9 cellular contexts compared by ENCODE assay signal in genomic region chr19:40424637-40425449, GRCh38. TPM values are rescaled to one million over a fixed set of nuclear protein-coding genes. Genes with fewer than 3 reads are reported as not detected.
A peak's percentile ranks its signal among the peaks of the same experiment; 100 is the strongest.
DNase-seq lines count a peak whose midpoint lies in the region; ATAC-seq and TF ChIP-seq lines count a peak whose summit lies in the region.
"Had no signal": no experiment of that assay in that cellular context is flagged by ENCODE, and none has a peak within 500 bp of the region (broad histone marks: within the 10 kb centered on the region; RNA-seq: fewer than 3 reads in every experiment).

No MANE protein-coding gene starts in this region.

- H3K9ac ChIP-seq in Loucy (ENCODE audit: low read depth, low read length, poor library complexity, severe bottlenecking) (peak overlapping the region; percentile 85), liver (ENCODE audit: low read depth in 1 of 2, low read length in 2 of 2) (peak overlapping the region; percentile 76 to 87)

- H3K4me2 ChIP-seq in Loucy (ENCODE audit: low read depth, low read length, poor library complexity, severe bottlenecking) = peak overlapping the region; percentile 99

- H4K20me1 ChIP-seq in Loucy (ENCODE audit: insufficient read depth, low read length, poor library complexity, severe bottlenecking) = no peaks in the 10 kb centered on the region

- TF ChIP-seq CTCF in Loucy (conservative IDR thresholded peaks at IDR 0.05; ENCODE audit: low read length) (no peak), breast epithelium (IDR thresholded peaks at IDR 0.05) (no peak), liver (IDR thresholded peaks at IDR 0.05; ENCODE audit: low read depth, low read length, missing input control) (no peak), testis (IDR thresholded peaks at IDR 0.05) (no peak)

- H3K4me3 ChIP-seq in Loucy (ENCODE audit: low read length, poor library complexity, severe bottlenecking) = peak overlapping the region; percentile 88
- peak overlapping the region; percentile 65 to 91 (median 84) for H3K4me3 ChIP-seq in breast epithelium
- peak overlapping the region; percentile 53 to 82 (median 74) for H3K4me3 ChIP-seq in liver (ENCODE audit: low read depth in 1 of 3, low read length in 3 of 3)
- H3K4me3 ChIP-seq in testis = peak overlapping the region; percentile 85 to 96

- peak overlapping the region; percentile 97 to 99 for H3K27ac ChIP-seq in breast epithelium
- peak overlapping the region; percentile 88 to 95 for H3K27ac ChIP-seq in liver (ENCODE audit: low read depth in 1 of 2, low read length in 2 of 2)
- peak overlapping the region; percentile 97 to 100 for H3K27ac ChIP-seq in testis

- TF ChIP-seq RAD21 in liver (IDR thresholded peaks at IDR 0.05) = no peak

- DNase-seq in EL (peak; percentile 41), breast epithelium (ENCODE audit: low spot score in 2 of 2) (no peak), testis (peak; percentile 46), pons (ENCODE audit: low spot score) (no peak)
- DNase-seq in activated CD4-positive, alpha-beta T cell treated with anti-CD3 and anti-CD28 coated beads for 48 hours = no peak

- no peak for ATAC-seq in HG02763 (IDR thresholded peaks at IDR 0.05; ENCODE audit: unreplicated experiment)

- H3K36me3 ChIP-seq in Loucy (ENCODE audit: insufficient read depth, low read length) = no peaks in the 10 kb centered on the region
- H3K36me3 ChIP-seq in breast epithelium = no peaks in the 10 kb centered on the region
- H3K36me3 ChIP-seq in liver (ENCODE audit: control insufficient read depth in 4 of 4, insufficient read depth in 3 of 4, low read depth in 1 of 4, low read length in 3 of 4) = peaks cover 2 to 5% (median 4%) of the 10 kb centered on the region in 4 donors
- no peaks in the 10 kb centered on the region for H3K36me3 ChIP-seq in testis (ENCODE audit: low read depth, missing control alignments)

- H3K9me2 ChIP-seq in Loucy (replicated peaks; ENCODE audit: low read depth, low read length) = no peaks in the 10 kb centered on the region

- H3K79me2 ChIP-seq in Loucy (ENCODE audit: insufficient read depth, low read length) = peaks cover 7% of the 10 kb centered on the region; the same call in 1 of the 2 replicates

- WGBS in liver = 3% methylated on average over 28 of the region's 28 CpGs
- 1 to 2% methylated on average over 16 to 20 of the region's 28 CpGs for WGBS in testis, 2 donors

- H2AFZ ChIP-seq in Loucy (ENCODE audit: low read length) = peak overlapping the region; percentile 93

- H3K27me3 ChIP-seq in Loucy (ENCODE audit: insufficient read depth, low read length, poor library complexity, severe bottlenecking) (no peaks in the 10 kb centered on the region), breast epithelium (no peaks in the 10 kb centered on the region), liver (ENCODE audit: control insufficient read depth in 4 of 4, insufficient read depth in 4 of 4, low read length in 3 of 4) (no peaks in the 10 kb centered on the region), testis (no peaks in the 10 kb centered on the region)

- H3K9me3 ChIP-seq in Loucy (ENCODE audit: insufficient read depth, low read depth, low read length) (no peaks in the 10 kb centered on the region), breast epithelium (no peaks in the 10 kb centered on the region), liver (ENCODE audit: control insufficient read depth in 4 of 4, low read length in 3 of 4) (no peaks in the 10 kb centered on the region), testis (no peaks in the 10 kb centered on the region)

- TF ChIP-seq POLR2A in breast epithelium (IDR thresholded peaks at IDR 0.05) (no peak), testis (IDR thresholded peaks at IDR 0.05) (no peak)

- H3F3A ChIP-seq in Loucy (ENCODE audit: low read depth) = no peaks in the 10 kb centered on the region

- peaks cover 16% of the 10 kb centered on the region for H3K4me1 ChIP-seq in Loucy (ENCODE audit: insufficient read depth, low read length, poor library complexity, severe bottlenecking)
- peaks cover 6 to 16% of the 10 kb centered on the region in 2 donors for H3K4me1 ChIP-seq in breast epithelium
- H3K4me1 ChIP-seq in liver (ENCODE audit: control insufficient read depth in 4 of 4, insufficient read depth in 4 of 4, low read length in 3 of 4) = peaks cover 0 to 16% (median 10%) of the 10 kb centered on the region in 4 donors
- peaks cover 17% of the 10 kb centered on the region for H3K4me1 ChIP-seq in testis

- intact Hi-C loops in breast epithelium (cut with DNase I; ENCODE audit: low total_unique reads) = no loop called here
- intact Hi-C loops in testis (cut with DNase I; ENCODE audit: low total_unique reads) = no loop called here

TF ChIP-seq in liver, 16 proteins besides CTCF, POLR2A, EP300 and RAD21:
- TF ChIP-seq SP1 (IDR thresholded peaks at IDR 0.05) (no peak), HNF4A (conservative IDR thresholded peaks at IDR 0.05) (no peak), JUND (IDR thresholded peaks at IDR 0.05) (no peak), YY1 (IDR thresholded peaks at IDR 0.05) (no peak), RXRA (IDR thresholded peaks at IDR 0.05) (no peak)

RNA-seq across cellular contexts. Expression of gene SERTAD1, which starts 0.9 kb away (rescaled TPM):
- total RNA-seq in breast epithelium (10 to 100 TPM; 10.4 to 25.3 (median 18.0) TPM), liver (1 to 10 TPM; 3.7 to 6.0 TPM), testis (10 to 100 TPM in 1 of 2 donors, 1 to 10 TPM in 1; 8.6 to 10.9 TPM)
- polyA plus RNA-seq in liver (1 to 10 TPM; 3.6 to 6.8 TPM), testis (ENCODE audit: insufficient read depth, low read depth, low replicate concordance) (8.3 TPM)

RNA-seq across cellular contexts. Expression of gene PRX, which starts 11.7 kb away (rescaled TPM):
- 1 to 10 TPM; 2.7 to 9.1 (median 5.2) TPM for total RNA-seq in breast epithelium
- total RNA-seq in liver = 1 to 10 TPM in 1 of 2 donors, under 1 TPM in 1; 0.56 to 1.0 TPM
- polyA plus RNA-seq in liver = under 1 TPM; 0.03 to 0.47 TPM
- total RNA-seq in testis = 1 to 10 TPM; 4.9 to 5.1 TPM
- 3.6 TPM for polyA plus RNA-seq in testis (ENCODE audit: insufficient read depth, low read depth, low replicate concordance)

RNA-seq across cellular contexts. Expression of gene SERTAD3, which starts 19.3 kb away (rescaled TPM):
- 10 to 100 TPM; 17.3 to 28.1 (median 25.2) TPM for total RNA-seq in breast epithelium
- 1 to 10 TPM; 6.9 to 7.0 TPM for total RNA-seq in liver
- polyA plus RNA-seq in liver = 1 to 10 TPM; 6.1 to 8.9 TPM
- total RNA-seq in testis = 10 to 100 TPM; 24.3 to 33.9 TPM
- polyA plus RNA-seq in testis (ENCODE audit: insufficient read depth, low read depth, low replicate concordance) = 22.4 TPM

RNA-seq across cellular contexts. Expression of gene HIPK4, which starts 34.9 kb away (rescaled TPM):
- total RNA-seq in breast epithelium (under 1 TPM in 2 of 3 donors, not detected in 1; 0.16 to 0.33 TPM), liver (under 1 TPM in 1 of 2 donors, not detected in 1; 0.17 TPM), testis (10 to 100 TPM; 13.7 to 30.3 TPM)
- polyA plus RNA-seq in liver (under 1 TPM in 1 of 2 donors, not detected in 1; 0.02 TPM), testis (ENCODE audit: insufficient read depth, low read depth, low replicate concordance) (32.8 TPM)
- total RNA-seq: T-helper 1 cell treated with Interleukin-12 subunit alpha and Interleukin-12 subunit beta and Interleukin-4 antibody, amounts not matched to agents 30 ng/mL and 1 ng/mL, for 36 hours had no signal

RNA-seq across cellular contexts. Expression of gene BLVRB, which starts 40.7 kb away (rescaled TPM):
- total RNA-seq in breast epithelium = 100 to 1,000 TPM; 206 to 322 (median 284) TPM
- 1,000 to 10,000 TPM in 1 of 2 donors, 100 to 1,000 TPM in 1; 132 to 1,243 TPM for total RNA-seq in liver
- polyA plus RNA-seq in liver = 100 to 1,000 TPM; 192 to 312 TPM
- total RNA-seq in testis = 10 to 100 TPM; 25.0 to 43.3 TPM
- polyA plus RNA-seq in testis (ENCODE audit: insufficient read depth, low read depth, low replicate concordance) = 36.8 TPM

Comparison
In these comparisons a context has a peak if more than half of its experiments do, and no peak if none do; other contexts are left out.
1. DNase-seq: peak in EL (single experiment) and testis (single experiment); none in breast epithelium (0 of 2), pons (single experiment) and activated CD4-positive, alpha-beta T cell treated with anti-CD3 and anti-CD28 coated beads for 48 hours (single experiment).
2. Peak in every context shown above with its lines, with median percentiles within 50 percentile points of each other: H3K4me3 ChIP-seq and H3K27ac ChIP-seq.